In the genomic region with DNA sequence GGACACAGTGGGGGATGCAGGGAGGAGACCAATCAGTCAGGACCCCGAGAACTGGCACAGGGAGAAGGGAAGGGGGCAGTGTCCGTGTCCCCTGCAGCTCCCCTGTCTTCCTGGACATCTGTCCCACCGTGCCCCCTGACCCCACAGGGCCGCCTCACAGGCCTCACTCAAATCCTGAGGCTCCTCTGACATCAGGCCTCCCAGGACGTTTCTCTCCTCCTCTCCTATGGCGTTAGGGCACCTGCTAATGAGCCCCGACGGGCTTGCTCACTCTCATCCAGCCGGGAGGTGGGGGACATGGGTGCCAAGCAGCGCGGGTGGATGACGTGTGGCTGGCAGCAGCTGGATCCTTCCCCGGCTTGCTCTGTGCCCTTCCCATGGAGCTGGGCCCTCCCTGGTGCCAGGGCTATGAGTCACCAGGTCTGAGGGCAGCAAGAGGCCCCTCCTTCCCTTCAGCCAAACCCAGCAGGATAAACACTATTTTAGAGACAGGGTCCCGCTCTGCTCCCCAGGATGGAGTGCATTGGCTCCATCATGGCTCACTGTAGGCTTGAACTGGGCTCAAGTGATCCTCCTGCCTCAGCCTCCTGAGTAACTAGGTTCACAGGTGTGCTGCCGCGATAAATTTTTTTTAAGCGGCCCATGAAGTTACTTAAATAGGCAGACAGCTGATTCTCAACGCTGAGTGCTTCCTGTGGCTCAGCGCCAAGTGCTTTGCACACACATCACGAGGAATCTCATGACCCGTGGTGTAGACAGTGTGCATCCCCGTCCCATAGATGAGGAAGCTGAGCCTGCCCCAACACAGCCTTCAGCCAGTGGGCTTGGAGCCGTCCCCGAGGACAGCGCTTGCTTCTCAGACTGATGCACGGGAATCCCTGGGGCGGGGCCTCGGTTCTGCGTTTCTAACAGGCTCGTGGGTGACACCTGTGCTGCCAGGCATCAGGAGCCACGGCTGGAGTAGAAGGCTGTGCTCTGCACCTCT, we compare ENCODE assay signal across 8 cellular contexts.
DNase-seq lines count a peak whose midpoint lies in the region; ATAC-seq and TF ChIP-seq lines count a peak whose summit lies in the region.

No MANE protein-coding gene starts in this region.

- TF ChIP-seq CTCF in NB4 (IDR thresholded peaks at IDR 0.05; ENCODE audit: low read depth, low read length) (no peak), coronary artery (IDR thresholded peaks at IDR 0.05) (no peak)

- H3K27ac ChIP-seq in coronary artery (peak overlapping the region; percentile 46 to 67), mucosa of rectum (ENCODE audit: low read depth in 2 of 2, low read length in 2 of 2) (peak overlapping the region; percentile 39 to 43)

- no peak for TF ChIP-seq POLR2A in NB4 (IDR thresholded peaks at IDR 0.05; ENCODE audit: extremely low read depth, insufficient read length)

- no peaks in the 10 kb centered on the region for H3K27me3 ChIP-seq in mucosa of rectum (ENCODE audit: control insufficient read depth in 2 of 2, insufficient read depth in 2 of 2, low read length in 2 of 2)

- DNase-seq in C1 segment of cervical spinal cord (lab: John Stamatoyannopoulos, UW), result peak in 11 of 14 donors; percentile 33 to 93 (median 62)
- peak; percentile 22 for DNase-seq in NB4 (ENCODE audit: low read depth)
- DNase-seq in coronary artery (ENCODE audit: low spot score), result peak; percentile 79
- no peak for DNase-seq in HuH-7 (ENCODE audit: low spot score)

- no peaks in the 10 kb centered on the region for H3K9me3 ChIP-seq in mucosa of rectum (ENCODE audit: control insufficient read depth in 2 of 2, low read length in 2 of 2)

- no peak overlapping the region for H3K9ac ChIP-seq in mucosa of rectum (ENCODE audit: low read depth in 1 of 2, low read length in 2 of 2)

- ATAC-seq in HG03460 (IDR thresholded peaks at IDR 0.05; ENCODE audit: unreplicated experiment) (no peak), HG03139 (IDR thresholded peaks at IDR 0.05; ENCODE audit: unreplicated experiment) (no peak), GM18868 (IDR thresholded peaks at IDR 0.05; ENCODE audit: unreplicated experiment) (no peak)

- H3K4me3 ChIP-seq in NB4 (ENCODE audit: low read depth, low read length) (no peak overlapping the region), coronary artery (peak overlapping the region; percentile 41), mucosa of rectum (ENCODE audit: low read length in 2 of 2) (no peak overlapping the region)

- no peaks in the 10 kb centered on the region for H3K4me1 ChIP-seq in mucosa of rectum (ENCODE audit: control insufficient read depth in 2 of 2, insufficient read depth in 2 of 2, low read length in 2 of 2)

- H3K36me3 ChIP-seq in mucosa of rectum (ENCODE audit: control insufficient read depth in 2 of 2, insufficient read depth in 2 of 2, low read length in 2 of 2), result no peaks in the 10 kb centered on the region
